In genomic region chr10:127873901-127874470, GRCh38 we compare ENCODE assay signal across 17 cellular contexts. TPM values are rescaled to one million over a fixed set of nuclear protein-coding genes. Genes with fewer than 3 reads are reported as not detected.
DNase-seq lines count a peak whose midpoint lies in the region; ATAC-seq and TF ChIP-seq lines count a peak whose summit lies in the region.
"Had no signal": no experiment of that assay in that cellular context is flagged by ENCODE, and none has a peak within 500 bp of the region (broad histone marks: within the 10 kb centered on the region; RNA-seq: fewer than 3 reads in every experiment).

No MANE protein-coding gene starts in this region.

- ATAC-seq in Right ventricle myocardium superior (ENCODE audit: poor library complexity) (no peak), left colon (peak; percentile 10), GM19467 (IDR thresholded peaks at IDR 0.05; ENCODE audit: unreplicated experiment) (no peak), GM19463 (IDR thresholded peaks at IDR 0.05; ENCODE audit: unreplicated experiment) (no peak)

- H3K4me3 ChIP-seq in right atrium auricular region: no peak overlapping the region
- H3K4me3 ChIP-seq: GM12878, HAP-1 had no signal

- H3K9me3 ChIP-seq in right atrium auricular region: peaks cover 0 to 9% of the 10 kb centered on the region in 2 donors
- H3K9me3 ChIP-seq: HAP-1 had no signal

- intact Hi-C loops in Right ventricle myocardium superior (cut with DNase I): no loop called here
- intact Hi-C loops in left colon (cut with DNase I, micrococcal nuclease): no loop called here
- intact Hi-C loops in posterior vena cava (cut with DNase I): loop anchor here in 1 of 2 donors (1.0 kb wide), 1 partner anchor 44 kb away; no protein-coding TSS in a partner anchor

- DNase-seq in right atrium auricular region (ENCODE audit: low spot score) (peak; percentile 47), Right ventricle myocardium superior (no peak), left colon (no peak), posterior vena cava (ENCODE audit: low spot score) (peak; percentile 42), NCI-H2227 (lab: John Stamatoyannopoulos, UW; ENCODE audit: unreplicated experiment) (no peak)
- DNase-seq: ACHN; CD4-positive, alpha-beta memory T cell; DMS79 had no signal

- H3K36me3 ChIP-seq in right atrium auricular region: no peaks in the 10 kb centered on the region
- H3K36me3 ChIP-seq: HAP-1 had no signal

- no peak for TF ChIP-seq CTCF in right atrium auricular region (IDR thresholded peaks at IDR 0.05)

- H3K4me1 ChIP-seq in right atrium auricular region: peaks cover 0 to 7% of the 10 kb centered on the region in 2 donors
- H3K4me1 ChIP-seq: HAP-1 had no signal

- no peaks in the 10 kb centered on the region for H3K27me3 ChIP-seq in right atrium auricular region

- no peak overlapping the region for H3K27ac ChIP-seq in right atrium auricular region
- H3K27ac ChIP-seq: C4-2B had no signal

RNA-seq across cellular contexts. Expression of gene CLRN3, which starts 18.8 kb away (rescaled TPM):
- total RNA-seq in right atrium auricular region (not detected), Right ventricle myocardium superior (not detected), left colon (100 to 1,000 TPM; 148 to 155 TPM), posterior vena cava (not detected)
- total RNA-seq: A172; CD4-positive, alpha-beta memory T cell; G401; GM12878; H1; HT1080 had no signal

RNA-seq across cellular contexts. Expression of gene PTPRE, which starts 32.9 kb away (rescaled TPM):
- 10 to 100 TPM; 11.3 to 23.5 TPM for total RNA-seq in right atrium auricular region
- total RNA-seq in Right ventricle myocardium superior: 16.0 TPM
- total RNA-seq in left colon: 10 to 100 TPM; 26.9 to 36.1 TPM
- 10 to 100 TPM; 22.1 to 37.9 TPM for total RNA-seq in posterior vena cava
- total RNA-seq: G401 had no signal

Comparison
In these comparisons a context has a peak if more than half of its experiments do, and no peak if none do; other contexts are left out.
1. DNase-seq: peak in right atrium auricular region (single experiment) and posterior vena cava (single experiment); none in Right ventricle myocardium superior (single experiment), left colon (0 of 2) and NCI-H2227 (single experiment).
2. RNA of gene CLRN3, which starts 18.8 kb away (total RNA-seq): 148 to 155 TPM in left colon; not detected in posterior vena cava, not detected in Right ventricle myocardium superior (single experiment) and not detected in right atrium auricular region; every median in the first group is over 100 times any median in the second.